Comparison of ENCODE assay signal across 8 cellular contexts in genomic region chr1:33080885-33081553, GRCh38. TPM values are rescaled to one million over a fixed set of nuclear protein-coding genes. Genes with fewer than 3 reads are reported as not detected.
A peak's percentile ranks its signal among the peaks of the same experiment; 100 is the strongest.
DNase-seq lines count a peak whose midpoint lies in the region; ATAC-seq and TF ChIP-seq lines count a peak whose summit lies in the region.

TSS of gene AZIN2 (plus strand) at chr1:33081153. CDS start at chr1:33082250, 1,097 bp downstream.

- DNase-seq in 8988T: peak; percentile 77
- DNase-seq in NCI-H2107 treated with DMSO at 0.1 percent for 48 hours (lab: John Stamatoyannopoulos, UW; ENCODE audit: unreplicated experiment): peak; percentile 91
- peak; percentile 97 to 99 for DNase-seq in breast epithelium (ENCODE audit: low spot score in 2 of 2)

- intact Hi-C loops in breast epithelium (cut with DNase I; ENCODE audit: low total_unique reads): no loop called here

- H3K9me3 ChIP-seq in breast epithelium (no peaks in the 10 kb centered on the region), iPS-20b (ENCODE audit: insufficient read depth, low read depth, low read length) (no peaks in the 10 kb centered on the region), skeletal muscle satellite cell (replicated peaks; ENCODE audit: low read length) (no peaks in the 10 kb centered on the region)

- peaks cover 0 to 4% of the 10 kb centered on the region in 2 donors for H3K4me1 ChIP-seq in breast epithelium
- H3K4me1 ChIP-seq in iPS-20b (ENCODE audit: insufficient read depth, low read length): 0 out of 2 replicates have a peak, but pooled peaks cover 5% of the 10 kb centered on the region
- peaks cover 17% of the 10 kb centered on the region for H3K4me1 ChIP-seq in skeletal muscle satellite cell (ENCODE audit: control insufficient read depth, insufficient read depth, low read length)

- peak; percentile 51 for TF ChIP-seq POLR2A in breast epithelium (IDR thresholded peaks at IDR 0.05)

- H3K36me3 ChIP-seq in breast epithelium (no peaks in the 10 kb centered on the region), iPS-20b (ENCODE audit: insufficient read depth, low read depth, low read length) (no peaks in the 10 kb centered on the region), skeletal muscle satellite cell (ENCODE audit: insufficient read depth, low read length) (no peaks in the 10 kb centered on the region)

- peak within 1 kb of the TSS; percentile 67 to 92 (median 80) for H3K4me3 ChIP-seq in breast epithelium
- H3K4me3 ChIP-seq in iPS-20b (ENCODE audit: low read length): peak within 1 kb of the TSS; percentile 74
- peak within 1 kb of the TSS; percentile 92 for H3K4me3 ChIP-seq in skeletal muscle satellite cell (ENCODE audit: low read length)

- ATAC-seq in GM18520 (IDR thresholded peaks at IDR 0.05; ENCODE audit: unreplicated experiment) (peak; percentile 86), HG03064 (IDR thresholded peaks at IDR 0.05; ENCODE audit: low read depth, unreplicated experiment) (peak; percentile 79)

- H3K27me3 ChIP-seq in breast epithelium: no peaks in the 10 kb centered on the region
- H3K27me3 ChIP-seq in iPS-20b (ENCODE audit: insufficient read depth, low read length): peaks cover 59% of the 10 kb centered on the region
- peaks cover 19% of the 10 kb centered on the region for H3K27me3 ChIP-seq in skeletal muscle satellite cell (ENCODE audit: control insufficient read depth, insufficient read depth, low read length)

- H3K27ac ChIP-seq in VCaP: peak within 1 kb of the TSS; percentile 49; the same call in 1 of the 2 replicates
- H3K27ac ChIP-seq in breast epithelium: peak within 1 kb of the TSS; percentile 70 to 71
- H3K27ac ChIP-seq in iPS-20b (ENCODE audit: low read length): no peak within 1 kb of the TSS

- H3K4me2 ChIP-seq in skeletal muscle satellite cell (ENCODE audit: low read length): peak within 1 kb of the TSS; percentile 100

- H3K9ac ChIP-seq in iPS-20b (ENCODE audit: low read depth, low read length) (peak within 1 kb of the TSS; percentile 47; the same call in 1 of the 2 replicates), skeletal muscle satellite cell (ENCODE audit: low read depth, low read length) (peak within 1 kb of the TSS; percentile 84)

- no peak for TF ChIP-seq CTCF in VCaP (conservative IDR thresholded peaks at IDR 0.05)
- no peak for TF ChIP-seq CTCF in breast epithelium (IDR thresholded peaks at IDR 0.05)

RNA-seq across cellular contexts. Expression of gene AZIN2, which starts in this region (rescaled TPM):
- total RNA-seq in breast epithelium: 10 to 100 TPM in 1 of 3 donors, 1 to 10 TPM in 2; 1.9 to 11.8 (median 7.9) TPM
- 4.1 and 7.0 TPM in 2 replicates for total RNA-seq in skeletal muscle satellite cell (2012; rRNA removed)
